21 cellular contexts compared by ENCODE assay signal in genomic region chr9:107460153-107461023, GRCh38. TPM values are rescaled to one million over a fixed set of nuclear protein-coding genes. Genes with fewer than 3 reads are reported as not detected.
DNase-seq lines count a peak whose midpoint lies in the region; ATAC-seq and TF ChIP-seq lines count a peak whose summit lies in the region.
"Had no signal": no experiment of that assay in that cellular context is flagged by ENCODE, and none has a peak within 500 bp of the region (broad histone marks: within the 10 kb centered on the region; RNA-seq: fewer than 3 reads in every experiment).

No MANE protein-coding gene starts in this region.

- H3K27ac ChIP-seq in SK-N-SH (ENCODE audit: low read depth in 2 of 2, low read length in 1 of 2) (no peak overlapping the region), WERI-Rb-1 (no peak overlapping the region), gastrocnemius medialis (no peak overlapping the region)
- H3K27ac ChIP-seq: 22Rv1, KMS-11, PC-9, RWPE1 had no signal

- H3K4me1 Mint-ChIP-seq in activated CD8-positive, alpha-beta T cell treated with anti-CD3 and anti-CD28 coated beads for 36 hours (ENCODE audit: low read depth) = peaks cover 2% of the 10 kb centered on the region
- peaks cover 8% of the 10 kb centered on the region for H3K4me1 Mint-ChIP-seq in chondrocyte (ENCODE audit: low read depth)

- no peak for TF ChIP-seq POLR2A in gastrocnemius medialis (IDR thresholded peaks at IDR 0.05)

- no peaks in the 10 kb centered on the region for H3K9me2 ChIP-seq in SK-N-SH

- H3K36me3 Mint-ChIP-seq in activated CD8-positive, alpha-beta T cell treated with anti-CD3 and anti-CD28 coated beads for 36 hours (ENCODE audit: low read depth) = no peaks in the 10 kb centered on the region
- no peaks in the 10 kb centered on the region for H3K36me3 Mint-ChIP-seq in chondrocyte (ENCODE audit: low read depth)

- no peak overlapping the region for H3K4me2 ChIP-seq in SK-N-SH
- H3K4me2 ChIP-seq: KMS-11, PC-9 had no signal

- no peak overlapping the region for H3K9ac ChIP-seq in SK-N-SH
- H3K9ac ChIP-seq: KMS-11 had no signal

- 14% methylated on average over 5 of the region's 6 CpGs for WGBS in SK-N-SH (ENCODE audit: low lambda C conversion rate)

- H3K27me3 Mint-ChIP-seq in activated CD8-positive, alpha-beta T cell treated with anti-CD3 and anti-CD28 coated beads for 36 hours = peaks cover 13% of the 10 kb centered on the region
- H3K27me3 Mint-ChIP-seq in chondrocyte (ENCODE audit: low read depth) = peaks cover 7% of the 10 kb centered on the region

- DNase-seq in SK-N-SH (no peak), WERI-Rb-1 (no peak), iPS-NIHi7 (ENCODE audit: extremely low spot score) (peak; percentile 53), gastrocnemius medialis (no peak), chondrocyte (ENCODE audit: low spot score) (no peak)
- DNase-seq in activated CD8-positive, alpha-beta T cell treated with anti-CD3 and anti-CD28 coated beads for 36 hours = no peak
- DNase-seq: GDM1, GOT3, NCI-H1048, NCI-H1436, NCI-H1930, NCI-H345, NCI-H524 treated with DMSO at 0.1 percent for 48 hours, PC-9, SIG-M5 had no signal

- no peak; the same call in 2 of the 3 replicates for ATAC-seq in SK-N-SH treated with all-trans-retinoic acid at 6 μM for 48 hours
- ATAC-seq in activated CD8-positive, alpha-beta T cell treated with anti-CD3 and anti-CD28 coated beads for 36 hours = no peak
- ATAC-seq in GM21360 (IDR thresholded peaks at IDR 0.05; ENCODE audit: unreplicated experiment) = no peak
- ATAC-seq in gastrocnemius medialis = no peak

- H3K27me3 ChIP-seq in SK-N-SH (ENCODE audit: insufficient read depth) (peaks cover 34% of the 10 kb centered on the region), WERI-Rb-1 (ENCODE audit: insufficient read depth, low read depth, severe bottlenecking) (peaks cover 2% of the 10 kb centered on the region), gastrocnemius medialis (peaks cover 0 to 6% (median 4%) of the 10 kb centered on the region in 3 donors)

- in situ Hi-C loops in gastrocnemius medialis (cut with MboI; ENCODE audit: low sequenced_read_pairs in 4 of 4) = loop anchor here in 3 of 4 donors (5.0 to 25.0 kb wide), 4 partner anchors 802 to 1302 kb away; no protein-coding TSS in a partner anchor

- no peak overlapping the region for H3K4me3 ChIP-seq in SK-N-SH (ENCODE audit: low read depth in 2 of 2, low read length in 1 of 2)
- no peak overlapping the region for H3K4me3 ChIP-seq in WERI-Rb-1 (ENCODE audit: low read depth, low read length)
- H3K4me3 ChIP-seq in gastrocnemius medialis = no peak overlapping the region
- H3K4me3 ChIP-seq: PC-9 had no signal

- H4K20me1 ChIP-seq in SK-N-SH (ENCODE audit: insufficient read depth) = no peaks in the 10 kb centered on the region

- CTCF ChIA-PET in SK-N-SH (lab: Yijun Ruan, JAX) = interaction anchor here (1.6 to 1.9 kb wide), 2 partner anchors 27 to 35 kb away, joined by 5 to 7 read pairs; no protein-coding TSS in a partner anchor
- CTCF ChIA-PET in activated CD8-positive, alpha-beta T cell treated with anti-CD3 and anti-CD28 coated beads for 36 hours (lab: Charles Lee) = interaction anchor here (1.0 kb wide), 1 partner anchor 35 kb away, joined by 3 read pairs; no protein-coding TSS in a partner anchor

- no peaks in the 10 kb centered on the region for H3F3A ChIP-seq in SK-N-SH (replicated peaks; ENCODE audit: insufficient read depth)

- H2AFZ ChIP-seq in SK-N-SH (ENCODE audit: low read depth) = no peak overlapping the region
- H2AFZ ChIP-seq: PC-9 had no signal

- no peaks in the 10 kb centered on the region for H3K9me3 Mint-ChIP-seq in activated CD8-positive, alpha-beta T cell treated with anti-CD3 and anti-CD28 coated beads for 36 hours
- no peaks in the 10 kb centered on the region for H3K9me3 Mint-ChIP-seq in chondrocyte (ENCODE audit: low read depth)

- H3K9me3 ChIP-seq in SK-N-SH = no peaks in the 10 kb centered on the region
- H3K9me3 ChIP-seq in WERI-Rb-1 (ENCODE audit: severe bottlenecking) = no peaks in the 10 kb centered on the region
- peaks cover 0 to 5% (median 0%) of the 10 kb centered on the region in 3 donors for H3K9me3 ChIP-seq in gastrocnemius medialis

- TF ChIP-seq EP300 in SK-N-SH (IDR thresholded peaks at IDR 0.05; ENCODE audit: borderline replicate concordance in 1 of 2, low read depth in 1 of 2, low read length in 1 of 2) = no peak

- H3K4me3 Mint-ChIP-seq in activated CD8-positive, alpha-beta T cell treated with anti-CD3 and anti-CD28 coated beads for 36 hours = no peak overlapping the region
- no peak overlapping the region for H3K4me3 Mint-ChIP-seq in chondrocyte (ENCODE audit: unreplicated experiment)
- H3K4me3 Mint-ChIP-seq: B cell had no signal

- POLR2A ChIA-PET in SK-N-SH (lab: Yijun Ruan, JAX) = interaction anchor here (0.6 kb wide), 1 partner anchor 1786 kb away, joined by 3 read pairs; no protein-coding TSS in a partner anchor
- POLR2A ChIA-PET in activated CD8-positive, alpha-beta T cell treated with anti-CD3 and anti-CD28 coated beads for 36 hours (lab: Charles Lee) = no interaction called here

- H3K79me2 ChIP-seq in SK-N-SH (ENCODE audit: insufficient read depth) = no peaks in the 10 kb centered on the region

- no peak for TF ChIP-seq RAD21 in SK-N-SH (IDR thresholded peaks at IDR 0.05; ENCODE audit: low read length)

- no peak overlapping the region for H3K27ac Mint-ChIP-seq in activated CD8-positive, alpha-beta T cell treated with anti-CD3 and anti-CD28 coated beads for 36 hours
- H3K27ac Mint-ChIP-seq in chondrocyte (ENCODE audit: unreplicated experiment) = no peak overlapping the region
- H3K27ac Mint-ChIP-seq: B cell had no signal

- H3K36me3 ChIP-seq in SK-N-SH (replicated peaks in 1 of 2; ENCODE audit: control insufficient read depth in 1 of 2, insufficient read depth in 2 of 2, low read length in 1 of 2) = no peaks in the 10 kb centered on the region
- H3K36me3 ChIP-seq in WERI-Rb-1 = no peaks in the 10 kb centered on the region
- H3K36me3 ChIP-seq in gastrocnemius medialis = no peaks in the 10 kb centered on the region

- intact Hi-C loops in activated CD8-positive, alpha-beta T cell treated with anti-CD3 and anti-CD28 coated beads for 36 hours (cut with micrococcal nuclease) = no loop called here
- intact Hi-C loops in gastrocnemius medialis (cut with DNase I; ENCODE audit: low total_unique reads) = no loop called here

- TF ChIP-seq CTCF in SK-N-SH (IDR thresholded peaks at IDR 0.05) (no peak), WERI-Rb-1 (IDR thresholded peaks at IDR 0.05; ENCODE audit: low read depth, low read length) (peak; percentile 4; the same call in 1 of the 2 replicates), gastrocnemius medialis (IDR thresholded peaks at IDR 0.05 in 4 of 5, conservative IDR thresholded peaks at IDR 0.05 in 1 of 5) (no peak), chondrocyte (IDR thresholded peaks at IDR 0.05) (no peak)
- no peak for TF ChIP-seq CTCF in activated CD8-positive, alpha-beta T cell treated with anti-CD3 and anti-CD28 coated beads for 36 hours (IDR thresholded peaks at IDR 0.05)

- no peaks in the 10 kb centered on the region for H3K4me1 ChIP-seq in SK-N-SH (ENCODE audit: control insufficient read depth in 1 of 2, insufficient read depth in 2 of 2, low read depth in 1 of 2, low read length in 1 of 2)
- H3K4me1 ChIP-seq in gastrocnemius medialis = no peaks in the 10 kb centered on the region

TF ChIP-seq in SK-N-SH, 30 proteins besides CTCF, POLR2A, EP300 and RAD21 (continues in another document):
- no peak for TF ChIP-seq POLR2AphosphoS5 (IDR thresholded peaks at IDR 0.05; ENCODE audit: low read depth, low read length)

TF ChIP-seq in SK-N-SH treated with all-trans-retinoic acid at 6 μM for 48 hours, 23 proteins besides CTCF, POLR2A, EP300 and RAD21:
- no peak for TF ChIP-seq TOX (CRISPR knock-in tag; IDR thresholded peaks at IDR 0.05; ENCODE audit: borderline replicate concordance)

RNA-seq across cellular contexts. Expression of gene KLF4, which starts 29.2 kb away (rescaled TPM):
- polyA plus RNA-seq in SK-N-SH (2012; rRNA removed) = 5.3 and 7.2 TPM in 2 replicates
- polyA plus RNA-seq in SK-N-SH (2012; cell fraction: cytosol; rRNA removed) = 3.6 and 6.1 TPM in 2 replicates
- polyA plus RNA-seq in SK-N-SH (2012; cell fraction: nucleus; rRNA removed) = 23.5 and 34.4 TPM in 2 replicates
- total RNA-seq in activated CD8-positive, alpha-beta T cell treated with anti-CD3 and anti-CD28 coated beads for 36 hours = 1 to 10 TPM; 1.6 to 1.7 TPM
- total RNA-seq in gastrocnemius medialis (10 to 100 TPM; 15.7 to 62.6 (median 32.4) TPM), chondrocyte (22.3 to 36.0 TPM (median 35.1 TPM) in 3 replicates)
